15 cellular contexts compared by ENCODE assay signal in the genomic region with DNA sequence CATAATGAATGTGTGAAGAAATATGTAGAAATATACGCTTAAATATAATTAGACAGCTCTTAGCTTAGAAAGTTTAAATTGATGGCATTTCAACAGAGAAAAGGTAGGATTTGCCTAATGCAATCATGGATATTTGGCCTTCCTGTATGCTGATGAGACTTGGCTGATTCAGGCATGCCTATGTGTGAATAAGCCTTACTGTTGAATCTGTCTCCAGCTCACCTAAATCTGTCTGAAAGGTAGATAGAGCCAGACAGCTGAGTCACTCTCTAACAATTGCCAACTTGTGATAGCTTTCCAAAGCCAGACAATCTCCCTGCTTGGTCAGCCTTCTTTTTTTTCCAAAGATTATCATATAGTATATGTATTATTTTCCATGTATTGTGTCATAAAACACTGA.
DNase-seq lines count a peak whose midpoint lies in the region; ATAC-seq and TF ChIP-seq lines count a peak whose summit lies in the region.
"Had no signal": no experiment of that assay in that cellular context is flagged by ENCODE, and none has a peak within 500 bp of the region (broad histone marks: within the 10 kb centered on the region; RNA-seq: fewer than 3 reads in every experiment).

No MANE protein-coding gene starts in this region.

- H3K27me3 ChIP-seq in endodermal cell (ENCODE audit: control insufficient read depth, insufficient read depth, low read length, poor library complexity, severe bottlenecking) (no peaks in the 10 kb centered on the region), mesenchymal stem cell (ENCODE audit: control insufficient read depth in 1 of 2, insufficient read depth in 1 of 2, low read length in 2 of 2) (no peaks in the 10 kb centered on the region)
- H3K27me3 ChIP-seq: transverse colon had no signal

- H2AK5ac ChIP-seq in mesenchymal stem cell (ENCODE audit: low read length, severe bottlenecking) = no peak overlapping the region

- H3K4me3 ChIP-seq in endodermal cell (ENCODE audit: low read length) (no peak overlapping the region), mesenchymal stem cell (ENCODE audit: insufficient read depth in 1 of 2, low read depth in 1 of 2, low read length in 2 of 2) (no peak overlapping the region)
- H3K4me3 ChIP-seq: transverse colon had no signal

- no peak overlapping the region for H3K18ac ChIP-seq in mesenchymal stem cell (ENCODE audit: low read depth in 1 of 2, low read length in 2 of 2)

- peaks cover 21% of the 10 kb centered on the region for H3K4me1 Mint-ChIP-seq in endodermal cell
- no peaks in the 10 kb centered on the region for H3K4me1 Mint-ChIP-seq in stimulated activated effector memory CD8-positive, alpha-beta T cell treated with anti-CD3 and anti-CD28 coated beads, Interleukin-12 subunit alpha, Interleukin-12 subunit beta, amount 100 ng/mL, for 72 hours
- no peaks in the 10 kb centered on the region for H3K4me1 Mint-ChIP-seq in activated T-helper 17 cell treated with anti-CD3 and anti-CD28 coated beads, Interleukin-2, amount 50 U/mL, for 72 hours
- H3K4me1 Mint-ChIP-seq: activated naive CD4-positive, alpha-beta T cell treated with anti-CD3 and anti-CD28 coated beads, Interleukin-2, amount 10 ng/mL, durations not matched to agents 7 days and 5 days; B cell had no signal

- TF ChIP-seq CTCF in endodermal cell (conservative IDR thresholded peaks at IDR 0.05) = no peak

- H3K9ac ChIP-seq in endodermal cell (ENCODE audit: extremely low read depth, low read length, poor library complexity, severe bottlenecking) (peak overlapping the region; percentile 9), mesenchymal stem cell (ENCODE audit: low read length) (no peak overlapping the region)

- no peaks in the 10 kb centered on the region for H3K36me3 ChIP-seq in endodermal cell (ENCODE audit: control insufficient read depth, insufficient read depth, low read length)
- H3K36me3 ChIP-seq in mesenchymal stem cell (ENCODE audit: control insufficient read depth in 1 of 2, insufficient read depth in 2 of 2, low read depth in 1 of 2, low read length in 2 of 2) = no peaks in the 10 kb centered on the region
- H3K36me3 ChIP-seq: transverse colon had no signal

- no peaks in the 10 kb centered on the region for H3K27me3 Mint-ChIP-seq in endodermal cell (ENCODE audit: insufficient read depth)
- H3K27me3 Mint-ChIP-seq in activated T-helper 17 cell treated with anti-CD3 and anti-CD28 coated beads, Interleukin-2, amount 50 U/mL, for 72 hours = no peaks in the 10 kb centered on the region
- H3K27me3 Mint-ChIP-seq: activated naive CD4-positive, alpha-beta T cell treated with anti-CD3 and anti-CD28 coated beads, Interleukin-2, amount 10 ng/mL, durations not matched to agents 7 days and 5 days; B cell had no signal

- H3K4me1 ChIP-seq in endodermal cell (ENCODE audit: control insufficient read depth, insufficient read depth, low read length) = peaks cover 11% of the 10 kb centered on the region
- H3K4me1 ChIP-seq in mesenchymal stem cell (ENCODE audit: control insufficient read depth, insufficient read depth, low read depth, low read length) = peaks cover 1% of the 10 kb centered on the region
- H3K4me1 ChIP-seq: transverse colon had no signal

- 96 to 100% methylated on average over 1 of the region's 1 CpG for WGBS in endodermal cell (ENCODE audit: insufficient coverage in 1 of 2, insufficient read length in 1 of 2), 2 experiments
- 100% methylated on average over 1 of the region's 1 CpG for WGBS in mesenchymal stem cell

- H3K27ac ChIP-seq in endodermal cell (ENCODE audit: low read depth, low read length) = no peak overlapping the region
- H3K27ac ChIP-seq in mesenchymal stem cell (ENCODE audit: low read length, poor library complexity, severe bottlenecking) = peak overlapping the region; percentile 36
- H3K27ac ChIP-seq: transverse colon had no signal

- no peaks in the 10 kb centered on the region for H3K36me3 Mint-ChIP-seq in endodermal cell (ENCODE audit: low read depth)
- no peaks in the 10 kb centered on the region for H3K36me3 Mint-ChIP-seq in stimulated activated effector memory CD8-positive, alpha-beta T cell treated with anti-CD3 and anti-CD28 coated beads, Interleukin-12 subunit alpha, Interleukin-12 subunit beta, amount 100 ng/mL, for 72 hours
- no peaks in the 10 kb centered on the region for H3K36me3 Mint-ChIP-seq in activated T-helper 17 cell treated with anti-CD3 and anti-CD28 coated beads, Interleukin-2, amount 50 U/mL, for 72 hours (ENCODE audit: low read depth)
- H3K36me3 Mint-ChIP-seq: activated naive CD4-positive, alpha-beta T cell treated with anti-CD3 and anti-CD28 coated beads, Interleukin-2, amount 10 ng/mL, durations not matched to agents 7 days and 5 days had no signal

- in situ Hi-C loops in Caki2 (cut with HindIII; ENCODE audit: low pct_unique_long_range_greater_than_20kb, low sequenced_read_pairs) = no loop called here

- H3K4ac ChIP-seq in mesenchymal stem cell (ENCODE audit: low read depth in 1 of 2, low read length in 2 of 2) = no peak overlapping the region

- H3K9me3 ChIP-seq in endodermal cell (ENCODE audit: control insufficient read depth, low read length) (peaks cover 8% of the 10 kb centered on the region), mesenchymal stem cell (ENCODE audit: control insufficient read depth, low read length) (no peaks in the 10 kb centered on the region)
- H3K9me3 ChIP-seq: transverse colon had no signal

- no peak overlapping the region for H4K8ac ChIP-seq in mesenchymal stem cell (ENCODE audit: low read length)

- no peak overlapping the region for H4K91ac ChIP-seq in mesenchymal stem cell (ENCODE audit: low read length)

- H3K4me3 Mint-ChIP-seq in endodermal cell = no peak overlapping the region
- no peak overlapping the region for H3K4me3 Mint-ChIP-seq in stimulated activated effector memory CD8-positive, alpha-beta T cell treated with anti-CD3 and anti-CD28 coated beads, Interleukin-12 subunit alpha, Interleukin-12 subunit beta, amount 100 ng/mL, for 72 hours
- no peak overlapping the region for H3K4me3 Mint-ChIP-seq in activated T-helper 17 cell treated with anti-CD3 and anti-CD28 coated beads, Interleukin-2, amount 50 U/mL, for 72 hours
- H3K4me3 Mint-ChIP-seq: activated naive CD4-positive, alpha-beta T cell treated with anti-CD3 and anti-CD28 coated beads, Interleukin-2, amount 10 ng/mL, durations not matched to agents 7 days and 5 days; B cell had no signal

- H2BK15ac ChIP-seq in mesenchymal stem cell (ENCODE audit: low read depth, poor library complexity, severe bottlenecking) = no peak overlapping the region

- intact Hi-C loops in Right ventricle myocardium inferior (cut with DNase I) = no loop called here

- no peak overlapping the region for H2BK120ac ChIP-seq in mesenchymal stem cell (ENCODE audit: low read depth, low read length)

- H3K14ac ChIP-seq in mesenchymal stem cell (ENCODE audit: low read length in 2 of 2) = no peak overlapping the region

- DNase-seq in Caki2 (ENCODE audit: low read depth) (peak; percentile 42), NCI-H69 (lab: John Stamatoyannopoulos, UW) (peak; percentile 8), endodermal cell (no peak), mesenchymal stem cell (no peak), DMS114 treated with DMSO at 0.1 percent for 48 hours (lab: John Stamatoyannopoulos, UW; ENCODE audit: unreplicated experiment) (no peak), Right ventricle myocardium inferior (ENCODE audit: missing footprints) (no peak)
- DNase-seq in stimulated activated effector memory CD8-positive, alpha-beta T cell treated with anti-CD3 and anti-CD28 coated beads, Interleukin-12 subunit alpha, Interleukin-12 subunit beta, amount 100 ng/mL, for 72 hours (ENCODE audit: low spot score in 2 of 2) = no peak
- DNase-seq: activated naive CD4-positive, alpha-beta T cell treated with anti-CD3 and anti-CD28 coated beads, Interleukin-2, amount 10 ng/mL, durations not matched to agents 7 days and 5 days; NCI-H187 treated with DMSO at 0.1 percent for 48 hours; NCI-H82; SIG-M5; stimulated activated CD8-positive, alpha-beta memory T cell treated with anti-CD3 and anti-CD28 coated beads, Interleukin-4, amount 100 ng/mL, for 48 hours; transverse colon had no signal

- peaks cover 10% of the 10 kb centered on the region for H3K9me3 Mint-ChIP-seq in endodermal cell
- peaks cover 6% of the 10 kb centered on the region for H3K9me3 Mint-ChIP-seq in stimulated activated effector memory CD8-positive, alpha-beta T cell treated with anti-CD3 and anti-CD28 coated beads, Interleukin-12 subunit alpha, Interleukin-12 subunit beta, amount 100 ng/mL, for 72 hours
- peaks cover 4% of the 10 kb centered on the region for H3K9me3 Mint-ChIP-seq in activated T-helper 17 cell treated with anti-CD3 and anti-CD28 coated beads, Interleukin-2, amount 50 U/mL, for 72 hours

- H2BK12ac ChIP-seq in mesenchymal stem cell (ENCODE audit: low read length in 2 of 2) = no peak overlapping the region

- no peaks in the 10 kb centered on the region for H3K79me1 ChIP-seq in mesenchymal stem cell (replicated peaks; ENCODE audit: low read length, poor library complexity, severe bottlenecking)

- H2BK5ac ChIP-seq in mesenchymal stem cell (ENCODE audit: low read depth, low read length, poor library complexity, severe bottlenecking) = no peak overlapping the region

- no peak overlapping the region for H3K23ac ChIP-seq in mesenchymal stem cell (ENCODE audit: low read length in 2 of 2)

- H2AFZ ChIP-seq in mesenchymal stem cell (ENCODE audit: low read depth, low read length) = no peak overlapping the region

- no peak for ATAC-seq in stimulated activated effector memory CD8-positive, alpha-beta T cell treated with anti-CD3 and anti-CD28 coated beads, Interleukin-12 subunit alpha, Interleukin-12 subunit beta, amount 100 ng/mL, for 72 hours
- no peak for ATAC-seq in activated T-helper 17 cell treated with anti-CD3 and anti-CD28 coated beads, Interleukin-2, amount 50 U/mL, for 72 hours (replicated peaks)
- no peak for ATAC-seq in Right ventricle myocardium inferior

- peak overlapping the region; percentile 19 for H3K27ac Mint-ChIP-seq in endodermal cell
- no peak overlapping the region for H3K27ac Mint-ChIP-seq in stimulated activated effector memory CD8-positive, alpha-beta T cell treated with anti-CD3 and anti-CD28 coated beads, Interleukin-12 subunit alpha, Interleukin-12 subunit beta, amount 100 ng/mL, for 72 hours
- H3K27ac Mint-ChIP-seq in activated T-helper 17 cell treated with anti-CD3 and anti-CD28 coated beads, Interleukin-2, amount 50 U/mL, for 72 hours = no peak overlapping the region
- H3K27ac Mint-ChIP-seq: activated naive CD4-positive, alpha-beta T cell treated with anti-CD3 and anti-CD28 coated beads, Interleukin-2, amount 10 ng/mL, durations not matched to agents 7 days and 5 days; B cell had no signal

- H3K4me2 ChIP-seq in mesenchymal stem cell (ENCODE audit: low read length, poor library complexity, severe bottlenecking) = no peak overlapping the region

Comparison
In these comparisons a context has a peak if more than half of its experiments do, and no peak if none do; other contexts are left out.
1. DNase-seq: peak in Caki2 (single experiment) and NCI-H69 (single experiment); none in endodermal cell (single experiment), mesenchymal stem cell (single experiment), DMS114 treated with DMSO at 0.1 percent for 48 hours (single experiment), stimulated activated effector memory CD8-positive, alpha-beta T cell treated with anti-CD3 and anti-CD28 coated beads, Interleukin-12 subunit alpha, Interleukin-12 subunit beta, amount 100 ng/mL, for 72 hours (0 of 2) and Right ventricle myocardium inferior (single experiment).